ENCODE assay signal across 26 cellular contexts in genomic region chr7:129231666-129232065, GRCh38. TPM values are rescaled to one million over a fixed set of nuclear protein-coding genes. Genes with fewer than 3 reads are reported as not detected.
A peak's percentile ranks its signal among the peaks of the same experiment; 100 is the strongest.
DNase-seq lines count a peak whose midpoint lies in the region; ATAC-seq, FAIRE-seq and TF ChIP-seq lines count a peak whose summit lies in the region.
"Had no signal": no experiment of that assay in that cellular context is flagged by ENCODE, and none has a peak within 500 bp of the region (broad histone marks: within the 10 kb centered on the region; RNA-seq: fewer than 3 reads in every experiment).

No MANE protein-coding gene starts in this region.

- H3K27ac Mint-ChIP-seq in H9 = no peak overlapping the region
- H3K27ac Mint-ChIP-seq: CD4-positive, alpha-beta memory T cell; CD4-positive, CD25-positive, alpha-beta regulatory T cell; CD8-positive, alpha-beta memory T cell had no signal

- no peak overlapping the region for H3K4ac ChIP-seq in H9 (ENCODE audit: low read depth, low read length)

- no peak overlapping the region for H4K8ac ChIP-seq in H9 (replicated peaks; ENCODE audit: insufficient read length, low read depth, low read length)

- H2AFZ ChIP-seq in H9 (ENCODE audit: low read length) (no peak overlapping the region), K562 (ENCODE audit: low read depth, low read length) (no peak overlapping the region)

- H3K18ac ChIP-seq in H9 (ENCODE audit: insufficient read length, low read depth, low read length) = no peak overlapping the region

- no peak for ATAC-seq in K562
- ATAC-seq in HG02970 (IDR thresholded peaks at IDR 0.05; ENCODE audit: low FRiP score, unreplicated experiment) = no peak
- ATAC-seq in left lung = no peak
- ATAC-seq: GM12878 had no signal

- no TSS peak for BruUV-seq in K562 (replicated peaks; lab: Mats Ljungman, UMichigan)

- H3K9me3 Mint-ChIP-seq in H9 = no peaks in the 10 kb centered on the region
- H3K9me3 Mint-ChIP-seq: CD14-positive monocyte; CD4-positive, alpha-beta memory T cell; CD4-positive, CD25-positive, alpha-beta regulatory T cell; CD8-positive, alpha-beta memory T cell had no signal

- TF ChIP-seq EP300 in K562 (IDR thresholded peaks at IDR 0.05; ENCODE audit: low read length) = no peak

- no peak overlapping the region for H3K27ac ChIP-seq in H9 (ENCODE audit: insufficient read length, low read depth, low read length)
- H3K27ac ChIP-seq in K562 (ENCODE audit: extremely low read depth, low read depth, low read length) = no peak overlapping the region
- no peak overlapping the region for H3K27ac ChIP-seq in left lung
- H3K27ac ChIP-seq: BLaER1 had no signal

- in situ Hi-C loops in K562 (cut with MboI) = no loop called here

- H3K14ac ChIP-seq in H9 (ENCODE audit: insufficient read depth, low read length) = no peak overlapping the region

- CTCF ChIA-PET in K562 (lab: Yijun Ruan, JAX; ENCODE audit: low intra/inter-chr PET ratio) = no interaction called here

- no peak overlapping the region for H2BK12ac ChIP-seq in H9 (ENCODE audit: insufficient read length, low read depth, low read length)

- H3K9me1 ChIP-seq in K562 (ENCODE audit: control insufficient read depth, insufficient read depth, low read length) = no peaks in the 10 kb centered on the region

- intact Hi-C loops in K562 (cut with micrococcal nuclease) = no loop called here
- intact Hi-C loops in left lung (cut with DNase I) = no loop called here

- FAIRE-seq in GM12892 (lab: Jason Lieb, UNC) (peak; percentile 30), K562 (lab: Jason Lieb, UNC) (no peak)
- FAIRE-seq: A204.1, GM12878, GM19239 had no signal

- no peak overlapping the region for H3K56ac ChIP-seq in H9 (ENCODE audit: insufficient read length, low read depth, low read length)

- H2BK5ac ChIP-seq in H9 (ENCODE audit: insufficient read length, low read length) = no peak overlapping the region

- no peak overlapping the region for H3K9ac ChIP-seq in H9 (ENCODE audit: extremely low read depth, insufficient read length, low read length)
- no peak overlapping the region for H3K9ac ChIP-seq in K562 (ENCODE audit: insufficient read depth in 1 of 2, low read depth in 2 of 2, low read length in 2 of 2)
- H3K9ac ChIP-seq: BLaER1 had no signal

- H3K27me3 Mint-ChIP-seq in H9 (ENCODE audit: low read depth) = no peaks in the 10 kb centered on the region
- H3K27me3 Mint-ChIP-seq: CD4-positive, alpha-beta memory T cell; CD4-positive, CD25-positive, alpha-beta regulatory T cell; CD8-positive, alpha-beta memory T cell had no signal

- no CpG with 5 or more reads among the region's 5 CpGs for WGBS in H9 (ENCODE audit: extremely low coverage, insufficient read length, low lambda C conversion rate)
- 48% methylated on average over 5 of the region's 5 CpGs for WGBS in K562 (ENCODE audit: insufficient coverage, low coverage, missing lambda C conversion rate)

- H3K4me1 Mint-ChIP-seq in H9 = peaks cover 10 to 16% of the 10 kb centered on the region in 2 experiments; a peak in 3 of 4 replicates

- H3K4me3 Mint-ChIP-seq in H9 = no peak overlapping the region
- H3K4me3 Mint-ChIP-seq: CD14-positive monocyte; CD4-positive, alpha-beta memory T cell; CD4-positive, CD25-positive, alpha-beta regulatory T cell; CD8-positive, alpha-beta memory T cell had no signal

- no peaks in the 10 kb centered on the region for H3K27me3 ChIP-seq in H9 (ENCODE audit: insufficient read depth, low read length)
- H3K27me3 ChIP-seq in K562 (ENCODE audit: control insufficient read depth in 2 of 2, insufficient read depth in 2 of 2, low read length in 2 of 2) = no peaks in the 10 kb centered on the region
- no peaks in the 10 kb centered on the region for H3K27me3 ChIP-seq in left lung
- H3K27me3 ChIP-seq: BE2C, BLaER1 had no signal

- H3K9me3 ChIP-seq in H9 (ENCODE audit: control insufficient read depth, low read depth, low read length) (no peaks in the 10 kb centered on the region), K562 (replicated peaks; ENCODE audit: control insufficient read depth, insufficient read depth, low read depth, low read length) (no peaks in the 10 kb centered on the region), left lung (no peaks in the 10 kb centered on the region)
- H3K9me3 ChIP-seq: BE2C, BLaER1 had no signal

- H2BK20ac ChIP-seq in H9 (ENCODE audit: low read depth, low read length, poor library complexity, severe bottlenecking) = no peak overlapping the region

- H4K20me1 ChIP-seq in H9 (ENCODE audit: control insufficient read depth, insufficient read depth, insufficient read length) (no peaks in the 10 kb centered on the region), K562 (replicated peaks; ENCODE audit: control insufficient read depth, insufficient read depth, low read length) (no peaks in the 10 kb centered on the region)

- H3K36me3 ChIP-seq in K562 (ENCODE audit: control insufficient read depth, insufficient read depth, low read length) (no peaks in the 10 kb centered on the region), left lung (no peaks in the 10 kb centered on the region)
- H3K36me3 ChIP-seq: BE2C had no signal

- H3K23ac ChIP-seq in H9 (ENCODE audit: insufficient read length, low read depth, low read length) = no peak overlapping the region

- no peaks in the 10 kb centered on the region; a peak in 1 of 7 replicates for H3K36me3 Mint-ChIP-seq in H9 (ENCODE audit: insufficient read depth in 1 of 3, low read depth in 3 of 3)

- H3T11ph ChIP-seq in H9 (ENCODE audit: low read length) = no peak overlapping the region

- H3K79me2 ChIP-seq in H9 (ENCODE audit: insufficient read depth, low read length) = peaks cover 10% of the 10 kb centered on the region
- no peaks in the 10 kb centered on the region for H3K79me2 ChIP-seq in K562 (ENCODE audit: control insufficient read depth, insufficient read depth, low read length)

- no peak overlapping the region for H3K4me3 ChIP-seq in K562
- H3K4me3 ChIP-seq in left lung = no peak overlapping the region
- H3K4me3 ChIP-seq: BLaER1, GM12878 had no signal

- H3K4me2 ChIP-seq in H9 (ENCODE audit: insufficient read depth, insufficient read length, low read length) = no peak overlapping the region
- no peak overlapping the region for H3K4me2 ChIP-seq in K562 (ENCODE audit: insufficient read depth, low read length)
- H3K4me2 ChIP-seq: BLaER1 had no signal

- no peak overlapping the region for H2BK15ac ChIP-seq in H9 (ENCODE audit: low read depth, low read length)

- DNase-seq in GM12892 (ENCODE audit: insufficient read length) (no peak), H9 (no peak), K562 (ENCODE audit: extremely low read depth in 1 of 4, low spot score in 3 of 4) (no peak), left lung (no peak)
- no peak for DNase-seq in activated CD4-positive, alpha-beta T cell treated with anti-CD3 and anti-CD28 coated beads for 1 hour
- DNase-seq: 8988T; ACHN; BE2C; C1 segment of cervical spinal cord; CD4-positive, alpha-beta memory T cell; CD4-positive, CD25-positive, alpha-beta regulatory T cell; CD8-positive, alpha-beta memory T cell; COR-L47; DMS 273 treated with DMSO at 0.1 percent for 48 hours; DMS153; DMS53; DMS79; DND-41; EL; GDM1 had no signal

- TF ChIP-seq POLR2A in GM12892 (IDR thresholded peaks at IDR 0.05; ENCODE audit: low read depth, low read length) = no peak
- TF ChIP-seq POLR2A in K562 (conservative IDR thresholded peaks at IDR 0.05) = no peak

- H3K23me2 ChIP-seq in H9 (ENCODE audit: insufficient read length, low read depth, low read length, poor library complexity, severe bottlenecking) = no peaks in the 10 kb centered on the region

- TF ChIP-seq RAD21 in K562 (CRISPR knock-in tag; conservative IDR thresholded peaks at IDR 0.05 in 1 of 2, IDR thresholded peaks at IDR 0.05 in 1 of 2) = no peak

- H4K5ac ChIP-seq in H9 (ENCODE audit: insufficient read length, low read depth, low read length) = no peak overlapping the region

- H4K91ac ChIP-seq in H9 (ENCODE audit: insufficient read length, low read depth, low read length) = no peak overlapping the region

- peak overlapping the region; percentile 23 for H2BK120ac ChIP-seq in H9 (ENCODE audit: low read depth, low read length, poor library complexity, severe bottlenecking)

- H3K4me1 ChIP-seq in H9 (ENCODE audit: insufficient read depth, low read length) = no peaks in the 10 kb centered on the region
- no peaks in the 10 kb centered on the region for H3K4me1 ChIP-seq in K562 (replicated peaks in 1 of 2; ENCODE audit: control insufficient read depth in 2 of 2, insufficient read depth in 2 of 2, low read length in 2 of 2)
- peaks cover 0 to 3% of the 10 kb centered on the region in 2 donors for H3K4me1 ChIP-seq in left lung
- H3K4me1 ChIP-seq: BE2C had no signal

- TF ChIP-seq CTCF in H9 (conservative IDR thresholded peaks at IDR 0.05) (no peak), K562 (IDR thresholded peaks at IDR 0.05 in 2 of 3, conservative IDR thresholded peaks at IDR 0.05 in 1 of 3; ENCODE audit: insufficient read depth in 2 of 3, low read depth in 1 of 3, low read length in 3 of 3) (no peak), left lung (IDR thresholded peaks at IDR 0.05) (no peak)

- POLR2A ChIA-PET in K562 (lab: Yijun Ruan, JAX) = interaction anchor here (0.6 to 1.7 kb wide), 3 partner anchors 10 to 312 kb away, joined by 3 to 5 read pairs (median 4); no protein-coding TSS in a partner anchor

- no peaks in the 10 kb centered on the region for H3K79me1 ChIP-seq in H9 (ENCODE audit: insufficient read depth, low read depth, low read length, poor library complexity, severe bottlenecking)

- no peak overlapping the region for H2AK5ac ChIP-seq in H9 (ENCODE audit: insufficient read length, low read length)

RNA-seq across cellular contexts. Expression of gene AHCYL2, which starts 6.8 kb away (rescaled TPM):
- 7.0 TPM for polyA plus RNA-seq in GM12892 (2012; ENCODE audit: missing spikeins)
- total RNA-seq in H9 (2021) (23.2 and 26.0 TPM in 2 replicates), K562 (2014; rRNA removed) (3.1 and 3.7 TPM in 2 replicates), K562 (2014; rRNA removed; fragmentation: Illumina TruSeq; extraction: Trizol) (5.2 TPM in 2 replicates), K562 (2015; rRNA removed; fragmentation: Illumina TruSeq; extraction: Trizol) (5.5 and 6.8 TPM in 2 replicates), K562 (2021) (5.2 and 5.5 TPM in 2 replicates), left lung (100 to 1,000 TPM in 1 of 2 donors, 10 to 100 TPM in 1; 61.6 to 219 TPM)
- total RNA-seq in K562 (2011; cell fraction: chromatin; rRNA removed; ENCODE audit: low replicate concordance) = 11.5 and 16.6 TPM in 2 replicates
- 3.7 and 4.3 TPM in 2 replicates for total RNA-seq in K562 (2011; cell fraction: nucleolus; rRNA removed)
- total RNA-seq in K562 (2011; cell fraction: nucleoplasm; rRNA removed) = 7.0 and 11.6 TPM in 2 replicates
- polyA plus RNA-seq in K562 (2011; rRNA removed) (10.5 and 10.8 TPM in 2 replicates), K562 (2014; fragmentation: Illumina TruSeq; extraction: Trizol) (4.8 and 6.2 TPM in 2 replicates), K562 (2014; fragmentation: Nextera tagmentation; extraction: Ambion mirVana) (1 to 10 TPM in 1 of 2 experiments, under 1 TPM in 1; 0.93 to 2.0 TPM), K562 (2014; rRNA removed) (4.3 and 5.6 TPM in 2 replicates)
- 4.5 and 8.6 TPM in 2 replicates for polyA plus RNA-seq in K562 (2011; cell fraction: cytosol; rRNA removed)
- polyA plus RNA-seq in K562 (2011; cell fraction: nucleus; rRNA removed) = 10.3 and 13.9 TPM in 2 replicates
- 4.9 and 7.6 TPM in 2 replicates for polyA plus RNA-seq in K562 (2012)
- 17.9 and 25.5 TPM in 2 replicates for polyA minus RNA-seq in K562 (2011; rRNA and poly(A)+ RNA removed)
- 5.7 and 7.6 TPM in 2 replicates for polyA minus RNA-seq in K562 (2011; cell fraction: cytosol; rRNA and poly(A)+ RNA removed)
- 3.4 and 8.2 TPM in 2 replicates for polyA minus RNA-seq in K562 (2011; cell fraction: nucleus; rRNA and poly(A)+ RNA removed)

RNA-seq across cellular contexts. Expression of gene SMO, which starts 43.2 kb away (rescaled TPM):
- polyA plus RNA-seq in GM12892 (2012; ENCODE audit: missing spikeins) = 4.5 TPM
- total RNA-seq in H9 (2021) (66.8 and 70.0 TPM in 2 replicates), K562 (2014; rRNA removed) (0.05 TPM in 1 of 2 replicates, not detected in the other), K562 (2014; rRNA removed; fragmentation: Illumina TruSeq; extraction: Trizol) (not detected in 2 replicates), K562 (2015; rRNA removed; fragmentation: Illumina TruSeq; extraction: Trizol) (not detected in 2 replicates), K562 (2021) (0.07 and 0.13 TPM in 2 replicates), left lung (10 to 100 TPM in 1 of 2 donors, 1 to 10 TPM in 1; 5.1 to 14.7 TPM)
- total RNA-seq in K562 (2011; cell fraction: chromatin; rRNA removed; ENCODE audit: low replicate concordance) = 0.60 TPM in 1 of 2 replicates, not detected in the other
- total RNA-seq in K562 (2011; cell fraction: nucleolus; rRNA removed) = 0.39 and 0.67 TPM in 2 replicates
- total RNA-seq in K562 (2011; cell fraction: nucleoplasm; rRNA removed) = 1.2 TPM in 1 of 2 replicates, not detected in the other
- polyA plus RNA-seq in K562 (2011; rRNA removed) (0.10 and 0.11 TPM in 2 replicates), K562 (2014; fragmentation: Illumina TruSeq; extraction: Trizol) (not detected in 2 replicates), K562 (2014; fragmentation: Nextera tagmentation; extraction: Ambion mirVana) (not detected), K562 (2014; rRNA removed) (0.11 TPM in 1 of 2 replicates, not detected in the other)
- polyA plus RNA-seq in K562 (2011; cell fraction: cytosol; rRNA removed) = 0.10 and 0.24 TPM in 2 replicates
- polyA plus RNA-seq in K562 (2011; cell fraction: nucleus; rRNA removed) = 0.41 and 0.91 TPM in 2 replicates
- not detected in 2 replicates for polyA plus RNA-seq in K562 (2012)
- polyA minus RNA-seq in K562 (2011; rRNA and poly(A)+ RNA removed) = 0.07 and 0.24 TPM in 2 replicates
- polyA minus RNA-seq in K562 (2011; cell fraction: cytosol; rRNA and poly(A)+ RNA removed) = not detected in 2 replicates
- 0.11 TPM in 1 of 2 replicates, not detected in the other for polyA minus RNA-seq in K562 (2011; cell fraction: nucleus; rRNA and poly(A)+ RNA removed)
- total RNA-seq: CD4-positive, alpha-beta memory T cell had no signal
- polyA plus RNA-seq: CD14-positive monocyte; CD4-positive, alpha-beta memory T cell; CD4-positive, CD25-positive, alpha-beta regulatory T cell; CD8-positive, alpha-beta memory T cell had no signal
